1 cellular context compared by ENCODE assay signal in genomic region chr16:75260856-75261589, GRCh38.
TF ChIP-seq lines count a peak whose summit lies in the region.

No MANE protein-coding gene starts in this region.

TF ChIP-seq in IMR-90, 13 proteins besides CTCF, POLR2A, EP300 and RAD21 (continued from another document):
- no peak for TF ChIP-seq MAFK (IDR thresholded peaks at IDR 0.05; ENCODE audit: low read depth, low read length)
- TF ChIP-seq USF2 (IDR thresholded peaks at IDR 0.05; ENCODE audit: low read depth, low read length) = no peak
